In the genomic region with DNA sequence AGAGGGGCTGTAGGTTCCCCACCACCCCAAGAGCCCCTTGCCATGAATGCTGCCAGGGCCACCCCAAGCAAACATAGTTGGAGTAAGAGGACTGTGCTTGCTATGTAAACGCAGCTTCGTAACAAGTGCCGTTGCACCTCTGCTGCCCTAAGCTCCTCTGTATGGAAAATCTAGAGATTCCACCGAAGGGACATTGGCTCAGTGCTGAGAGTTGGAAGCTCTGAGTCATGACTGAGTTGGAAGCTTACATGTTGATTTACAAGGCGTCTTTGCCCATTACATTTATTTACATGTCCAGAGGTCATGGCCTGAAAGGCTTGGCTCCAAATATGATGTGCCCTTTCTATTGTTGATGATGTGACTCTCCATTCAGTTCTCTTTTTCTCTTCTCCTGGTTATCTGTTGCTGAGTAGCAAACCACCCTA, we compare ENCODE assay signal across 13 cellular contexts.
A peak's percentile ranks its signal among the peaks of the same experiment; 100 is the strongest.
DNase-seq lines count a peak whose midpoint lies in the region; ATAC-seq and TF ChIP-seq lines count a peak whose summit lies in the region.
"Had no signal": no experiment of that assay in that cellular context is flagged by ENCODE, and none has a peak within 500 bp of the region (broad histone marks: within the 10 kb centered on the region; RNA-seq: fewer than 3 reads in every experiment).

No MANE protein-coding gene starts in this region.

- DNase-seq in right cardiac atrium (no peak), left ventricle myocardium inferior (no peak), astrocyte of the spinal cord (ENCODE audit: low read depth, low spot score) (peak; percentile 70), left colon (no peak), A673 (ENCODE audit: low spot score) (no peak), suprapubic skin (ENCODE audit: low spot score in 2 of 2) (no peak), activated gamma-delta T cell (lab: John Stamatoyannopoulos, UW) (no peak)
- no peak for DNase-seq in activated naive CD4-positive, alpha-beta T cell treated with anti-CD3 and anti-CD28 coated beads, Interleukin-2, amount 50 U/mL, for 72 hours (ENCODE audit: low spot score in 2 of 2)
- DNase-seq: activated T-cell treated with anti-CD3 and anti-CD28 coated beads, Interleukin-2, amount 50 U/mL, for 24 hours; cortex of kidney; NCI-H226; WERI-Rb-1 had no signal

- POLR2A ChIA-PET in A673 (lab: Charles Lee; ENCODE audit: low non-redundant PET), result no interaction called here

- in situ Hi-C loops in astrocyte of the spinal cord (cut with HindIII; ENCODE audit: low sequenced_read_pairs), result no loop called here

- no peaks in the 10 kb centered on the region for H3K9me3 Mint-ChIP-seq in activated naive CD4-positive, alpha-beta T cell treated with anti-CD3 and anti-CD28 coated beads, Interleukin-2, amount 50 U/mL, for 72 hours
- H3K9me3 Mint-ChIP-seq: activated T-cell treated with anti-CD3 and anti-CD28 coated beads, Interleukin-2, amount 50 U/mL, for 24 hours had no signal

- H3K4me3 ChIP-seq in right cardiac atrium (ENCODE audit: low read length) (no peak overlapping the region), left ventricle myocardium inferior (no peak overlapping the region), astrocyte of the spinal cord (ENCODE audit: low read depth, low read length) (no peak overlapping the region), A673 (ENCODE audit: low read depth, low read length, poor library complexity, severe bottlenecking) (no peak overlapping the region), suprapubic skin (no peak overlapping the region)
- H3K4me3 ChIP-seq: tibial nerve had no signal

- BruUV-seq in A673 (replicated peaks; lab: Mats Ljungman, UMichigan), result no TSS peak

- no peak for TF ChIP-seq CTCF in left ventricle myocardium inferior (IDR thresholded peaks at IDR 0.05; ENCODE audit: borderline replicate concordance)
- TF ChIP-seq CTCF in astrocyte of the spinal cord (IDR thresholded peaks at IDR 0.05; ENCODE audit: low read depth, low read length), result no peak
- no peak for TF ChIP-seq CTCF in A673 (conservative IDR thresholded peaks at IDR 0.05; ENCODE audit: low read depth, low read length)
- no peak for TF ChIP-seq CTCF in suprapubic skin (IDR thresholded peaks at IDR 0.05)

- TF ChIP-seq POLR2A in suprapubic skin (IDR thresholded peaks at IDR 0.05), result no peak

- intact Hi-C loops in right cardiac atrium (cut with DNase I) (loop anchor here in 2 of 4 donors (10.0 kb wide), 2 partner anchors 408 to 418 kb away; no protein-coding TSS in a partner anchor), left ventricle myocardium inferior (cut with micrococcal nuclease) (loop anchor here (10.0 kb wide), 1 partner anchor 668 kb away; no protein-coding TSS in a partner anchor), left colon (cut with DNase I, micrococcal nuclease) (no loop called here), A673 (cut with micrococcal nuclease; ENCODE audit: unreplicated experiment) (no loop called here)

- H3K9me3 ChIP-seq in right cardiac atrium (ENCODE audit: control insufficient read depth, low read length), result no peaks in the 10 kb centered on the region
- H3K9me3 ChIP-seq in left ventricle myocardium inferior (replicated peaks), result no peaks in the 10 kb centered on the region
- H3K9me3 ChIP-seq in A673 (ENCODE audit: low read depth, low read length, poor library complexity, severe bottlenecking), result no peaks in the 10 kb centered on the region
- H3K9me3 ChIP-seq in suprapubic skin, result no peaks in the 10 kb centered on the region

- H3K36me3 ChIP-seq in left ventricle myocardium inferior, result no peaks in the 10 kb centered on the region
- no peaks in the 10 kb centered on the region for H3K36me3 ChIP-seq in A673 (ENCODE audit: insufficient read depth, low read length, poor library complexity, severe bottlenecking)
- H3K36me3 ChIP-seq in suprapubic skin, result no peaks in the 10 kb centered on the region
- H3K36me3 ChIP-seq: tibial nerve, WERI-Rb-1 had no signal

- CTCF ChIA-PET in A673 (lab: Charles Lee), result no interaction called here

- peaks cover 0 to 6% of the 10 kb centered on the region in 2 donors for H3K36me3 Mint-ChIP-seq in activated naive CD4-positive, alpha-beta T cell treated with anti-CD3 and anti-CD28 coated beads, Interleukin-2, amount 50 U/mL, for 72 hours

- no peaks in the 10 kb centered on the region for H3K27me3 ChIP-seq in right cardiac atrium (ENCODE audit: control insufficient read depth, insufficient read depth)
- H3K27me3 ChIP-seq in left ventricle myocardium inferior (ENCODE audit: low read depth), result no peaks in the 10 kb centered on the region
- no peaks in the 10 kb centered on the region for H3K27me3 ChIP-seq in A673 (replicated peaks; ENCODE audit: insufficient read depth, low read depth, low read length, poor library complexity)
- no peaks in the 10 kb centered on the region for H3K27me3 ChIP-seq in suprapubic skin
- H3K27me3 ChIP-seq: tibial nerve had no signal

- H3K27ac Mint-ChIP-seq in activated naive CD4-positive, alpha-beta T cell treated with anti-CD3 and anti-CD28 coated beads, Interleukin-2, amount 50 U/mL, for 72 hours, result no peak overlapping the region
- H3K27ac Mint-ChIP-seq: activated T-cell treated with anti-CD3 and anti-CD28 coated beads, Interleukin-2, amount 50 U/mL, for 24 hours had no signal

- ATAC-seq in right cardiac atrium (peak; percentile 47 to 90), left colon (peak; percentile 79)
- ATAC-seq in activated naive CD4-positive, alpha-beta T cell treated with anti-CD3 and anti-CD28 coated beads, Interleukin-2, amount 50 U/mL, for 72 hours, result no peak

- H3K27ac ChIP-seq in right cardiac atrium (ENCODE audit: low read length) (no peak overlapping the region), left ventricle myocardium inferior (replicated peaks) (no peak overlapping the region), A673 (ENCODE audit: low read depth, low read length, poor library complexity, severe bottlenecking) (no peak overlapping the region), suprapubic skin (no peak overlapping the region)
- H3K27ac ChIP-seq: tibial nerve, WERI-Rb-1 had no signal

- H3K4me1 ChIP-seq in right cardiac atrium (ENCODE audit: control insufficient read depth, insufficient read depth, low read length), result no peaks in the 10 kb centered on the region
- no peaks in the 10 kb centered on the region for H3K4me1 ChIP-seq in left ventricle myocardium inferior
- no peaks in the 10 kb centered on the region for H3K4me1 ChIP-seq in A673 (ENCODE audit: insufficient read depth, low read length, poor library complexity, severe bottlenecking)
- H3K4me1 ChIP-seq in suprapubic skin, result no peaks in the 10 kb centered on the region
- H3K4me1 ChIP-seq: tibial nerve had no signal

- no peak for TF ChIP-seq EP300 in suprapubic skin (IDR thresholded peaks at IDR 0.05)

- WGBS in right cardiac atrium, result 73% methylated on average over 5 of the region's 5 CpGs
- WGBS in suprapubic skin, result 73% methylated on average over 5 of the region's 5 CpGs

Comparison
In these comparisons a context has a peak if more than half of its experiments do, and no peak if none do; other contexts are left out.
1. ATAC-seq: peak in right cardiac atrium (2 of 2) and left colon (single experiment); none in activated naive CD4-positive, alpha-beta T cell treated with anti-CD3 and anti-CD28 coated beads, Interleukin-2, amount 50 U/mL, for 72 hours (0 of 2).